Comparison of ENCODE assay signal across 1 cellular context in genomic region chr5:32585446-32586250, GRCh38.
TF ChIP-seq lines count a peak whose summit lies in the region.

Gene SUB1, plus strand, starts transcription at chr5:32585557. Its CDS starts 2,956 bp downstream, at chr5:32588513.

TF ChIP-seq in HEK293, 187 proteins besides CTCF, POLR2A, EP300 and RAD21 (continued from another document and continues in another):
- no peak for TF ChIP-seq ZNF777 (tag by site-specific recombination; IDR thresholded peaks at IDR 0.05; ENCODE audit: borderline replicate concordance)
- TF ChIP-seq ZBTB1 (tag by site-specific recombination; IDR thresholded peaks at IDR 0.05), result no peak
- TF ChIP-seq ZNF654 (tag by site-specific recombination; IDR thresholded peaks at IDR 0.05; ENCODE audit: low read depth), result no peak
- no peak for TF ChIP-seq ZNF529 (tag by site-specific recombination; IDR thresholded peaks at IDR 0.05; ENCODE audit: insufficient replicate concordance)
- TF ChIP-seq ZNF404 (tag by site-specific recombination; IDR thresholded peaks at IDR 0.05), result no peak
- no peak for TF ChIP-seq TRIM28 (IDR thresholded peaks at IDR 0.05; ENCODE audit: borderline replicate concordance, low read length)
- TF ChIP-seq ZNF549 (tag by site-specific recombination; IDR thresholded peaks at IDR 0.05), result no peak
- TF ChIP-seq ZNF324 (tag by site-specific recombination; IDR thresholded peaks at IDR 0.05), result no peak; the same call in 1 of the 2 replicates
- TF ChIP-seq ZSCAN5A (tag by site-specific recombination; IDR thresholded peaks at IDR 0.05), result no peak
- TF ChIP-seq ZNF157 (tag by site-specific recombination; IDR thresholded peaks at IDR 0.05), result no peak
- TF ChIP-seq EGR2 (tag by site-specific recombination; IDR thresholded peaks at IDR 0.05; ENCODE audit: low read depth), result peak; percentile 91
- no peak for TF ChIP-seq WT1 (tag by site-specific recombination; IDR thresholded peaks at IDR 0.05)
- TF ChIP-seq YY2 (tag by site-specific recombination; IDR thresholded peaks at IDR 0.05), result peak; percentile 79
- no peak for TF ChIP-seq ZNF596 (tag by site-specific recombination; IDR thresholded peaks at IDR 0.05)
- no peak for TF ChIP-seq REST (tag by site-specific recombination; IDR thresholded peaks at IDR 0.05)
- TF ChIP-seq ZFHX2 (tag by site-specific recombination; conservative IDR thresholded peaks at IDR 0.05), result peak; percentile 93
- TF ChIP-seq ZNF426 (tag by site-specific recombination; IDR thresholded peaks at IDR 0.05), result no peak
- TF ChIP-seq ZNF48 (tag by site-specific recombination; IDR thresholded peaks at IDR 0.05), result no peak
- TF ChIP-seq KLF10 (tag by site-specific recombination; IDR thresholded peaks at IDR 0.05), result 0 out of 2 replicates have a peak, but pooled peaks have one; percentile 46
- no peak for TF ChIP-seq ZNF394 (tag by site-specific recombination; IDR thresholded peaks at IDR 0.05; ENCODE audit: borderline replicate concordance)
- TF ChIP-seq ZNF473 (tag by site-specific recombination; IDR thresholded peaks at IDR 0.05), result no peak
- 0 out of 2 replicates have a peak, but pooled peaks have one; percentile 13 for TF ChIP-seq ZNF24 (tag by site-specific recombination; IDR thresholded peaks at IDR 0.05)
- TF ChIP-seq ZNF155 (tag by site-specific recombination; IDR thresholded peaks at IDR 0.05), result no peak
- TF ChIP-seq KLF17 (tag by site-specific recombination; IDR thresholded peaks at IDR 0.05), result 0 out of 2 replicates have a peak, but pooled peaks have one; percentile 12
- no peak for TF ChIP-seq ZNF16 (tag by site-specific recombination; IDR thresholded peaks at IDR 0.05; ENCODE audit: low read depth)
- TF ChIP-seq ZNF174 (tag by site-specific recombination; IDR thresholded peaks at IDR 0.05), result no peak
- peak; percentile 84 for TF ChIP-seq SP3 (tag by site-specific recombination; IDR thresholded peaks at IDR 0.05)
- TF ChIP-seq ZNF175 (tag by site-specific recombination; IDR thresholded peaks at IDR 0.05), result no peak
- TF ChIP-seq ZNF423 (tag by site-specific recombination; IDR thresholded peaks at IDR 0.05), result no peak
- TF ChIP-seq BCL11B (tag by site-specific recombination; IDR thresholded peaks at IDR 0.05; ENCODE audit: low read depth), result no peak
- TF ChIP-seq SETDB1 (IDR thresholded peaks at IDR 0.05; ENCODE audit: insufficient read length, low read length), result no peak
- TF ChIP-seq GFI1B (tag by site-specific recombination; IDR thresholded peaks at IDR 0.05), result no peak
- no peak for TF ChIP-seq ZSCAN16 (tag by site-specific recombination; IDR thresholded peaks at IDR 0.05)
- TF ChIP-seq ZFP69B (tag by site-specific recombination; IDR thresholded peaks at IDR 0.05), result peak; percentile 75
- no peak for TF ChIP-seq ZSCAN4 (tag by site-specific recombination; IDR thresholded peaks at IDR 0.05)
- TF ChIP-seq ELK4 (IDR thresholded peaks at IDR 0.05; ENCODE audit: borderline replicate concordance, low read depth, low read length), result no peak
- peak; percentile 26 for TF ChIP-seq ZNF501 (tag by site-specific recombination; IDR thresholded peaks at IDR 0.05)
- TF ChIP-seq ZNF133 (tag by site-specific recombination; IDR thresholded peaks at IDR 0.05), result no peak
- no peak for TF ChIP-seq ZNF112 (tag by site-specific recombination; IDR thresholded peaks at IDR 0.05)
- TF ChIP-seq ZBTB6 (tag by site-specific recombination; IDR thresholded peaks at IDR 0.05), result no peak; the same call in 1 of the 2 replicates
- TF ChIP-seq ZNF280C (tag by site-specific recombination; IDR thresholded peaks at IDR 0.05), result no peak
- TF ChIP-seq ZBTB49 (tag by site-specific recombination; IDR thresholded peaks at IDR 0.05; ENCODE audit: low read depth), result no peak
- TF ChIP-seq ZBTB21 (tag by site-specific recombination; IDR thresholded peaks at IDR 0.05), result peak; percentile 71; the same call in 1 of the 2 replicates
- no peak for TF ChIP-seq ZNF677 (tag by site-specific recombination; IDR thresholded peaks at IDR 0.05)
- no peak for TF ChIP-seq ZNF626 (tag by site-specific recombination; IDR thresholded peaks at IDR 0.05)
- TF ChIP-seq ZBTB26 (tag by site-specific recombination; optimal IDR thresholded peaks at IDR 0.05), result peak; percentile 83
- no peak for TF ChIP-seq ZNF623 (tag by site-specific recombination; IDR thresholded peaks at IDR 0.05)
- 0 out of 2 replicates have a peak, but pooled peaks have one; percentile 8 for TF ChIP-seq ATF2 (tag by site-specific recombination; IDR thresholded peaks at IDR 0.05; ENCODE audit: low read depth)
- TF ChIP-seq ZEB2 (tag by site-specific recombination; IDR thresholded peaks at IDR 0.05), result peak; percentile 43; the same call in 1 of the 2 replicates
